19 cellular contexts compared by ENCODE assay signal in genomic region chr1:206459703-206460102, GRCh38.
"Had no signal": no experiment of that assay in that cellular context is flagged by ENCODE, and none has a peak within 500 bp of the region (broad histone marks: within the 10 kb centered on the region; RNA-seq: fewer than 3 reads in every experiment).

No MANE protein-coding gene starts in this region.

- H3K9me3 ChIP-seq: esophagus muscularis mucosa, gastroesophageal sphincter, mucosa of descending colon, neutrophil, sigmoid colon, thoracic aorta, transverse colon had no signal

- H3K27ac ChIP-seq: epithelial cell of prostate, neutrophil, sigmoid colon, thoracic aorta, transverse colon had no signal

- H3K4me3 ChIP-seq: coronary artery, dorsolateral prefrontal cortex, esophagus muscularis mucosa, gastroesophageal sphincter, mucosa of descending colon, sigmoid colon, thoracic aorta, transverse colon had no signal

- H3K27me3 ChIP-seq: dorsolateral prefrontal cortex, esophagus muscularis mucosa, gastroesophageal sphincter, neutrophil, sigmoid colon, transverse colon had no signal

- H3K36me3 ChIP-seq: transverse colon had no signal

- DNase-seq: dorsolateral prefrontal cortex; effector CD8-positive, alpha-beta T cell; hippocampal formation; mammary epithelial cell; mucosa of descending colon; naive thymus-derived CD8-positive, alpha-beta T cell; posterior cingulate gyrus; sigmoid colon; small intestine; stimulated activated CD4-positive, alpha-beta T cell treated with anti-CD3 and anti-CD28 coated beads, Interleukin-12 subunit alpha, Interleukin-12 subunit beta, amount 100 ng/mL, for 4 hours; stimulated activated naive CD8-positive, alpha-beta T cell treated with anti-CD3 and anti-CD28 coated beads, Interleukin-15, Interleukin-2, amounts not matched to agents 100 U/mL and 50 U/mL, for 24 hours; substantia nigra; transverse colon had no signal

- H3K4me3 Mint-ChIP-seq: naive thymus-derived CD8-positive, alpha-beta T cell had no signal

- H3K9me3 Mint-ChIP-seq: naive thymus-derived CD8-positive, alpha-beta T cell had no signal

- ATAC-seq: gastroesophageal sphincter; mucosa of descending colon; naive thymus-derived CD8-positive, alpha-beta T cell; stimulated activated naive CD8-positive, alpha-beta T cell treated with anti-CD3 and anti-CD28 coated beads, Interleukin-15, Interleukin-2, amounts not matched to agents 100 U/mL and 50 U/mL, for 24 hours had no signal

- H3K27me3 Mint-ChIP-seq: naive thymus-derived CD8-positive, alpha-beta T cell had no signal
